ENCODE assay signal across 20 cellular contexts in the genomic region with DNA sequence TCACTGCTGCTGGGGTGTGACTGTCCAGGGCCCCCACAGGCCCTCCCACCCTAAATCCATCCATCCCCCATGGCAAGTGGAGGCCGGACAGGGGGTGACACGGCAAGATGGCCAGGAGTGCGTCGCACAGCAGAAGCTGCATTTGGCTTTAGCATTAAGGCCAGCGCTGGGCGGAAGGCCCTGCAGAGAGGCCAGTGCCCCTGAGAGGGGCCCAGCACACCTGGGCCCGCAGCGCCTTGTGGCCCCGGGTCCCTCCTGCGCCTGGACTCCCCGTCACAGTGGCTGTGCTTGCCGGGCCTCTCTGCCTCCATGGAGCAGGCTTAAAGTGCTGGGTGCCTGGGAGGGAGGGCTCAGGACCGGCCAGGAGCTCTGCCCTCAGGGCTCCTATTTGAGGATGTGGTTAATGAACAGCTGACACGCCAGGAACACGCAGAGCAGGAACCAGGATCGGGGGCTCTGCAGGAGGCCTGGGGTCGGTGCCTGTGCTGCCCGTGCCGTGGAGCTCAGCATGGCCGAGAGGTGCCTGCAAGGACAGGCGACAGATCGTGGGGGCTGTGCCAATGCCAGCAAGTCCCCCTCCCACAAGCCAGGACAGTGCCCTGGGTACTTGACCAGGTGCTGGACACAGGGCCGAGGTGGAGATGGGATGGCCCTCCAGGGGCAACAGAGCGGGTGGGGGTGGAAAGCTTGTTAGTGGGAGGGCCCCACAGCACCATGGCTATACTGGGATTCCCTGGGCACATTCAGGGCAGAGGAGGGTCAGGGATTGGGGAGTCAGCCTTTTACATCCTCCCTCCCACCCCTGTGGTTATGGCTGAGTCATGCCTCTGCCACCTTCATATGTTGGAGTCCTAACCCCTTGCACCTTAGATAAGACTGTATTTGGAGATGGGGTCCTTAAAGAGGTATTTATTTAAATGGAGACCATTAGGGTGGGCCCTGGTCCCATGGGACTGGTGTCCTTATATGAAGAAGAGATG. TPM values are rescaled to one million over a fixed set of nuclear protein-coding genes. Genes with fewer than 3 reads are reported as not detected.
DNase-seq lines count a peak whose midpoint lies in the region; ATAC-seq and TF ChIP-seq lines count a peak whose summit lies in the region.
"Had no signal": no experiment of that assay in that cellular context is flagged by ENCODE, and none has a peak within 500 bp of the region (broad histone marks: within the 10 kb centered on the region; RNA-seq: fewer than 3 reads in every experiment).

No MANE protein-coding gene starts in this region.

- peaks cover 9% of the 10 kb centered on the region; the same call in 1 of the 2 replicates for H3K4me1 ChIP-seq in PC-3 (ENCODE audit: insufficient read depth, low read length)
- H3K4me1 ChIP-seq: ascending aorta had no signal

- no peaks in the 10 kb centered on the region for H3K36me3 ChIP-seq in PC-3 (ENCODE audit: low read depth, low read length)
- H3K36me3 ChIP-seq: WERI-Rb-1 had no signal

- H3K36me3 Mint-ChIP-seq in dendritic cell treated with granulocyte-macrophage colony-stimulating factor and Interleukin-4, amounts not matched to agents 40 ng/mL and 50 ng/mL, for 4 days (ENCODE audit: low read depth), result peaks cover 58% of the 10 kb centered on the region
- H3K36me3 Mint-ChIP-seq in stimulated activated effector memory CD8-positive, alpha-beta T cell treated with anti-CD3 and anti-CD28 coated beads, Interleukin-12 subunit alpha, Interleukin-12 subunit beta, amount 100 ng/mL, for 72 hours, result peaks cover 5% of the 10 kb centered on the region
- H3K36me3 Mint-ChIP-seq: CD4-positive, alpha-beta memory T cell had no signal

- no peaks in the 10 kb centered on the region for H3K9me2 ChIP-seq in PC-3 (replicated peaks; ENCODE audit: low read length)

- no peak overlapping the region for H3K4me3 ChIP-seq in PC-3 (ENCODE audit: low read length)
- H3K4me3 ChIP-seq: ascending aorta, esophagus muscularis mucosa, GM12878, heart left ventricle, tibial artery had no signal

- ATAC-seq in PC-3 (peak; percentile 39), GM19455 (IDR thresholded peaks at IDR 0.05; ENCODE audit: unreplicated experiment) (no peak)
- peak; percentile 40 for ATAC-seq in stimulated activated effector memory CD8-positive, alpha-beta T cell treated with anti-CD3 and anti-CD28 coated beads, Interleukin-12 subunit alpha, Interleukin-12 subunit beta, amount 100 ng/mL, for 72 hours
- ATAC-seq: GM12878, heart left ventricle had no signal

- POLR2A ChIA-PET in PC-3 (lab: Charles Lee; ENCODE audit: unreplicated experiment), result no interaction called here

- no peak for TF ChIP-seq CTCF in PC-3 (conservative IDR thresholded peaks at IDR 0.05; ENCODE audit: low read depth, low read length)

- H3K9ac ChIP-seq in PC-3 (ENCODE audit: low read length), result no peak overlapping the region
- H3K9ac ChIP-seq: KMS-11 had no signal

- H3K9me3 Mint-ChIP-seq in dendritic cell treated with granulocyte-macrophage colony-stimulating factor and Interleukin-4, amounts not matched to agents 40 ng/mL and 50 ng/mL, for 4 days, result no peaks in the 10 kb centered on the region
- H3K9me3 Mint-ChIP-seq in stimulated activated effector memory CD8-positive, alpha-beta T cell treated with anti-CD3 and anti-CD28 coated beads, Interleukin-12 subunit alpha, Interleukin-12 subunit beta, amount 100 ng/mL, for 72 hours, result no peaks in the 10 kb centered on the region
- H3K9me3 Mint-ChIP-seq: CD4-positive, alpha-beta memory T cell had no signal

- BruUV-seq in PC-3 (replicated peaks; lab: Mats Ljungman, UMichigan), result no TSS peak

- peak overlapping the region; percentile 11 for H3K27ac Mint-ChIP-seq in dendritic cell treated with granulocyte-macrophage colony-stimulating factor and Interleukin-4, amounts not matched to agents 40 ng/mL and 50 ng/mL, for 4 days
- no peak overlapping the region for H3K27ac Mint-ChIP-seq in stimulated activated effector memory CD8-positive, alpha-beta T cell treated with anti-CD3 and anti-CD28 coated beads, Interleukin-12 subunit alpha, Interleukin-12 subunit beta, amount 100 ng/mL, for 72 hours
- H3K27ac Mint-ChIP-seq: CD4-positive, alpha-beta memory T cell had no signal

- no peaks in the 10 kb centered on the region for H3K27me3 ChIP-seq in PC-3 (ENCODE audit: low read length)
- H3K27me3 ChIP-seq: ascending aorta, heart left ventricle had no signal

- no peak overlapping the region for H3K4me3 Mint-ChIP-seq in dendritic cell treated with granulocyte-macrophage colony-stimulating factor and Interleukin-4, amounts not matched to agents 40 ng/mL and 50 ng/mL, for 4 days
- no peak overlapping the region for H3K4me3 Mint-ChIP-seq in stimulated activated effector memory CD8-positive, alpha-beta T cell treated with anti-CD3 and anti-CD28 coated beads, Interleukin-12 subunit alpha, Interleukin-12 subunit beta, amount 100 ng/mL, for 72 hours
- H3K4me3 Mint-ChIP-seq: CD4-positive, alpha-beta memory T cell had no signal

- peaks cover 18% of the 10 kb centered on the region for H3K27me3 Mint-ChIP-seq in dendritic cell treated with granulocyte-macrophage colony-stimulating factor and Interleukin-4, amounts not matched to agents 40 ng/mL and 50 ng/mL, for 4 days

- CTCF ChIA-PET in PC-3 (lab: Charles Lee), result no interaction called here

- H3K27ac ChIP-seq in PC-3 (ENCODE audit: low read length), result no peak overlapping the region
- H3K27ac ChIP-seq: ascending aorta, esophagus muscularis mucosa, heart left ventricle, KMS-11, tibial artery, WERI-Rb-1 had no signal

- H3F3A ChIP-seq in PC-3 (ENCODE audit: low read length, unreplicated experiment), result no peaks in the 10 kb centered on the region

- H4K20me1 ChIP-seq in PC-3 (ENCODE audit: low read length), result no peaks in the 10 kb centered on the region

- peaks cover 18% of the 10 kb centered on the region for H3K4me1 Mint-ChIP-seq in dendritic cell treated with granulocyte-macrophage colony-stimulating factor and Interleukin-4, amounts not matched to agents 40 ng/mL and 50 ng/mL, for 4 days (ENCODE audit: low read depth)
- H3K4me1 Mint-ChIP-seq in stimulated activated effector memory CD8-positive, alpha-beta T cell treated with anti-CD3 and anti-CD28 coated beads, Interleukin-12 subunit alpha, Interleukin-12 subunit beta, amount 100 ng/mL, for 72 hours, result peaks cover 19% of the 10 kb centered on the region
- H3K4me1 Mint-ChIP-seq: CD4-positive, alpha-beta memory T cell had no signal

- peak; percentile 58 for DNase-seq in activated effector memory CD4-positive, alpha-beta T cell treated with anti-CD3 and anti-CD28 coated beads, Interleukin-2, amount 50 U/mL, for 16 hours
- no peak for DNase-seq in activated effector memory CD4-positive, alpha-beta T cell treated with Interleukin-2 at 50 U/mL for 16 hours
- peak; percentile 33 for DNase-seq in PC-3
- DNase-seq in stimulated activated effector memory CD8-positive, alpha-beta T cell treated with anti-CD3 and anti-CD28 coated beads, Interleukin-12 subunit alpha, Interleukin-12 subunit beta, amount 100 ng/mL, for 72 hours (ENCODE audit: low spot score in 2 of 2), result no peak
- no peak for DNase-seq in superior temporal gyrus (ENCODE audit: extremely low spot score)
- DNase-seq in NCI-H1048 (lab: John Stamatoyannopoulos, UW), result no peak
- DNase-seq: CD4-positive, alpha-beta memory T cell; heart left ventricle; NCI-H1694 treated with DMSO at 0.1 percent for 48 hours; NCI-H510A; stimulated activated CD4-positive, alpha-beta T cell treated with anti-CD3 and anti-CD28 coated beads, Interleukin-4, amount 100 ng/mL, for 4 hours; SW 1271; tibial artery; WERI-Rb-1 had no signal

- no peaks in the 10 kb centered on the region for H3K79me2 ChIP-seq in PC-3 (ENCODE audit: low read length)

- intact Hi-C loops in PC-3 (cut with micrococcal nuclease), result no loop called here
- intact Hi-C loops in dendritic cell treated with granulocyte-macrophage colony-stimulating factor and Interleukin-4, amounts not matched to agents 40 ng/mL and 50 ng/mL, for 4 days (cut with micrococcal nuclease), result no loop called here

- H3K4me2 ChIP-seq in PC-3 (ENCODE audit: low read length), result peak overlapping the region; percentile 16; the same call in 1 of the 2 replicates
- H3K4me2 ChIP-seq: KMS-11 had no signal

- no peak overlapping the region for H2AFZ ChIP-seq in PC-3 (ENCODE audit: low read length)

- H3K9me3 ChIP-seq in PC-3 (ENCODE audit: low read length), result no peaks in the 10 kb centered on the region
- H3K9me3 ChIP-seq: ascending aorta, esophagus muscularis mucosa, heart left ventricle, tibial artery had no signal

RNA-seq across cellular contexts. Expression of gene CARS1, which starts 30.9 kb away (rescaled TPM):
- 39.7 and 43.7 TPM in 2 replicates for total RNA-seq in PC-3 (2014; rRNA removed)

Comparison
In these comparisons a context has a peak if more than half of its experiments do, and no peak if none do; other contexts are left out.
1. DNase-seq: peak in activated effector memory CD4-positive, alpha-beta T cell treated with anti-CD3 and anti-CD28 coated beads, Interleukin-2, amount 50 U/mL, for 16 hours (single experiment) and PC-3 (single experiment); none in activated effector memory CD4-positive, alpha-beta T cell treated with Interleukin-2 at 50 U/mL for 16 hours (single experiment), stimulated activated effector memory CD8-positive, alpha-beta T cell treated with anti-CD3 and anti-CD28 coated beads, Interleukin-12 subunit alpha, Interleukin-12 subunit beta, amount 100 ng/mL, for 72 hours (0 of 2), superior temporal gyrus (single experiment) and NCI-H1048 (single experiment).